8 cellular contexts compared by ENCODE assay signal in genomic region chr11:106087815-106088435, GRCh38. TPM values are rescaled to one million over a fixed set of nuclear protein-coding genes. Genes with fewer than 3 reads are reported as not detected.
DNase-seq lines count a peak whose midpoint lies in the region; ATAC-seq and TF ChIP-seq lines count a peak whose summit lies in the region.

No MANE protein-coding gene starts in this region.

- ATAC-seq in GM19023 (IDR thresholded peaks at IDR 0.05; ENCODE audit: unreplicated experiment): no peak
- no peak for ATAC-seq in HG02623 (IDR thresholded peaks at IDR 0.05; ENCODE audit: unreplicated experiment)

- H3K4me3 ChIP-seq in fibroblast of mammary gland (ENCODE audit: control insufficient read depth, low read depth, low read length): no peak overlapping the region

- peak; percentile 92 for TF ChIP-seq CTCF in fibroblast of mammary gland (conservative IDR thresholded peaks at IDR 0.05; ENCODE audit: control insufficient read depth, insufficient read depth, low read depth, low read length)

- DNase-seq in DMS53 (lab: John Stamatoyannopoulos, UW) (peak; percentile 73), H4 (ENCODE audit: low spot score) (peak; percentile 52), NCI-H69 (lab: John Stamatoyannopoulos, UW) (peak; percentile 55), fibroblast of mammary gland (ENCODE audit: low read depth) (peak; percentile 70), occipital lobe (lab: John Stamatoyannopoulos, UW) (peak; percentile 18)
- DNase-seq in activated CD8-positive, alpha-beta memory T cell treated with anti-CD3 and anti-CD28 coated beads, Interleukin-2, amount 50 U/mL, for 48 hours: peak; percentile 57

RNA-seq across cellular contexts. Expression of gene AASDHPPT, which starts 10.5 kb away (rescaled TPM):
- 61.6 and 61.9 TPM in 2 replicates for total RNA-seq in H4 (2014; rRNA removed; shearing (Covaris generic))
- total RNA-seq in occipital lobe: 284 TPM

RNA-seq across cellular contexts. Expression of gene KBTBD3, which starts 10.8 kb away (rescaled TPM):
- 1.1 and 1.3 TPM in 2 replicates for total RNA-seq in H4 (2014; rRNA removed; shearing (Covaris generic))
- 20.4 TPM for total RNA-seq in occipital lobe

Comparison
In these comparisons a context has a peak if more than half of its experiments do, and no peak if none do; other contexts are left out.
1. DNase-seq: peak in every context shown above with its lines; median percentile 73 in DMS53; 70 in fibroblast of mammary gland; 57 in activated CD8-positive, alpha-beta memory T cell treated with anti-CD3 and anti-CD28 coated beads, Interleukin-2, amount 50 U/mL, for 48 hours; 55 in NCI-H69; 52 in H4; 18 in occipital lobe.